In genomic region chr7:142693911-142694310, GRCh38 we compare ENCODE assay signal across 31 cellular contexts. TPM values are rescaled to one million over a fixed set of nuclear protein-coding genes. Genes with fewer than 3 reads are reported as not detected.
DNase-seq lines count a peak whose midpoint lies in the region; ATAC-seq, FAIRE-seq and TF ChIP-seq lines count a peak whose summit lies in the region.
"Had no signal": no experiment of that assay in that cellular context is flagged by ENCODE, and none has a peak within 500 bp of the region (broad histone marks: within the 10 kb centered on the region; RNA-seq: fewer than 3 reads in every experiment).

No MANE protein-coding gene starts in this region.

- H3K36me3 ChIP-seq in H1 (ENCODE audit: control insufficient read depth in 2 of 4, insufficient read depth in 4 of 4, low read length in 3 of 4) (no peaks in the 10 kb centered on the region), mesendoderm (ENCODE audit: control insufficient read depth, insufficient read depth, low read length) (no peaks in the 10 kb centered on the region), ovary (no peaks in the 10 kb centered on the region)
- H3K36me3 ChIP-seq: BE2C, BLaER1 had no signal

- H3K9me3 Mint-ChIP-seq in activated T-helper 17 cell treated with anti-CD3 and anti-CD28 coated beads, Interleukin-2, amount 50 U/mL, for 72 hours = no peaks in the 10 kb centered on the region
- H3K9me3 Mint-ChIP-seq: CD4-positive, alpha-beta memory T cell; CD4-positive, CD25-positive, alpha-beta regulatory T cell; CD8-positive, alpha-beta memory T cell had no signal

- CTCF ChIA-PET in H1 (lab: Charles Lee; ENCODE audit: partially characterized antibody) = interaction anchor here (0.7 to 2.7 kb wide), 4 partner anchors 11 to 90 kb away, joined by 3 to 8 read pairs (median 4); no protein-coding TSS in a partner anchor

- H3K4me1 ChIP-seq in H1 (replicated peaks in 1 of 4; ENCODE audit: control insufficient read depth in 3 of 4, insufficient read depth in 4 of 4, low read length in 3 of 4) (peaks cover 10 to 17% (median 15%) of the 10 kb centered on the region in 4 experiments; a peak in 6 of 7 replicates), mesendoderm (ENCODE audit: control insufficient read depth, low read depth, low read length) (peaks cover 7% of the 10 kb centered on the region), ovary (ENCODE audit: insufficient read depth) (no peaks in the 10 kb centered on the region)
- H3K4me1 ChIP-seq: BE2C, BLaER1 had no signal

- H3K4me2 ChIP-seq in H1 (ENCODE audit: insufficient read depth in 1 of 2, low read depth in 2 of 2, low read length in 2 of 2) = no peak overlapping the region
- H3K4me2 ChIP-seq in mesendoderm (ENCODE audit: low read length) = no peak overlapping the region
- H3K4me2 ChIP-seq: BLaER1 had no signal

- intact Hi-C loops in ovary (cut with DNase I) = no loop called here

- DNase-seq in H1 (ENCODE audit: low read depth in 1 of 2, low spot score in 2 of 2) = no peak
- DNase-seq in mesendoderm = no peak
- DNase-seq in ovary = no peak
- DNase-seq in HK-2 (ENCODE audit: unreplicated experiment) = no peak
- no peak for DNase-seq in GM19240 (ENCODE audit: insufficient read length, low spot score)
- DNase-seq: 8988T; ACHN; BE2C; C1 segment of cervical spinal cord; CD4-positive, alpha-beta memory T cell; CD4-positive, CD25-positive, alpha-beta regulatory T cell; CD8-positive, alpha-beta memory T cell; COR-L47; DMS 273 treated with DMSO at 0.1 percent for 48 hours; DMS153; DMS53; DMS79; DND-41; EL; GDM1 had no signal

- peak overlapping the region; percentile 33; the same call in 1 of the 2 replicates for H2BK12ac ChIP-seq in H1 (ENCODE audit: low read depth, low read length)

- H2BK15ac ChIP-seq in H1 (ENCODE audit: low read length) (no peak overlapping the region), mesendoderm (replicated peaks; ENCODE audit: low read depth) (no peak overlapping the region)

- ATAC-seq in activated T-helper 17 cell treated with anti-CD3 and anti-CD28 coated beads, Interleukin-2, amount 50 U/mL, for 72 hours (replicated peaks) = peak; percentile 34
- ATAC-seq: GM12878 had no signal

- H3K4me3 ChIP-seq in H1 (ENCODE audit: extremely low read depth in 1 of 4, insufficient read depth in 2 of 4, low read depth in 3 of 4, low read length in 4 of 4) = no peak overlapping the region
- H3K4me3 ChIP-seq in mesendoderm (ENCODE audit: low read length) = no peak overlapping the region
- no peak overlapping the region for H3K4me3 ChIP-seq in ovary
- H3K4me3 ChIP-seq: BLaER1, GM12878 had no signal

- no peaks in the 10 kb centered on the region for H3K27me3 Mint-ChIP-seq in activated T-helper 17 cell treated with anti-CD3 and anti-CD28 coated beads, Interleukin-2, amount 50 U/mL, for 72 hours
- H3K27me3 Mint-ChIP-seq: CD4-positive, alpha-beta memory T cell; CD4-positive, CD25-positive, alpha-beta regulatory T cell; CD8-positive, alpha-beta memory T cell had no signal

- no peak overlapping the region for H4K91ac ChIP-seq in H1 (replicated peaks; ENCODE audit: insufficient read length, low read length)

- no peak overlapping the region for H3K56ac ChIP-seq in H1 (replicated peaks; ENCODE audit: insufficient read length, low read depth, low read length)
- no peak overlapping the region for H3K56ac ChIP-seq in mesendoderm (ENCODE audit: low read length)

- H3K9me3 ChIP-seq in H1 (ENCODE audit: insufficient read depth in 2 of 2, low read depth in 1 of 2, low read length in 1 of 2) = peaks cover 0 to 6% of the 10 kb centered on the region in 2 experiments; a peak in 2 of 4 replicates
- no peaks in the 10 kb centered on the region for H3K9me3 ChIP-seq in ovary
- H3K9me3 ChIP-seq: BE2C, BLaER1 had no signal

- TF ChIP-seq CTCF in H1 (IDR thresholded peaks at IDR 0.05; ENCODE audit: control extremely low read depth in 1 of 3, insufficient read depth in 1 of 3, low read depth in 1 of 3, low read length in 3 of 3) (no peak), ovary (IDR thresholded peaks at IDR 0.05) (no peak)

- peaks cover 4% of the 10 kb centered on the region for H3K4me1 Mint-ChIP-seq in activated T-helper 17 cell treated with anti-CD3 and anti-CD28 coated beads, Interleukin-2, amount 50 U/mL, for 72 hours
- H3K4me1 Mint-ChIP-seq: CD14-positive monocyte had no signal

- H2AFZ ChIP-seq in H1 (ENCODE audit: low read length) = no peak overlapping the region

- H4K20me1 ChIP-seq in H1 (replicated peaks in 1 of 2; ENCODE audit: control insufficient read depth in 1 of 2, insufficient read depth in 2 of 2, low read length in 2 of 2) = no peaks in the 10 kb centered on the region
- H4K20me1 ChIP-seq: BLaER1 had no signal

- FAIRE-seq in H1 (lab: Jason Lieb, UNC) = no peak
- FAIRE-seq: A204.1, GM12878, GM12892, GM18507 had no signal

- H3K36me3 Mint-ChIP-seq in activated T-helper 17 cell treated with anti-CD3 and anti-CD28 coated beads, Interleukin-2, amount 50 U/mL, for 72 hours (ENCODE audit: low read depth) = no peaks in the 10 kb centered on the region
- H3K36me3 Mint-ChIP-seq: CD14-positive monocyte; CD4-positive, alpha-beta memory T cell; CD8-positive, alpha-beta memory T cell had no signal

- H2BK120ac ChIP-seq in H1 (replicated peaks; ENCODE audit: low read depth, low read length) (no peak overlapping the region), mesendoderm (ENCODE audit: low read depth, low read length) (no peak overlapping the region)

- H3K9ac ChIP-seq in H1 (replicated peaks in 1 of 4; ENCODE audit: extremely low read depth in 1 of 4, low read depth in 3 of 4, low read length in 3 of 4) (no peak overlapping the region), mesendoderm (ENCODE audit: low read length) (no peak overlapping the region)
- H3K9ac ChIP-seq: BLaER1 had no signal

- H3K27ac ChIP-seq in H1 (ENCODE audit: low read depth, low read length) = no peak overlapping the region
- H3K27ac ChIP-seq in mesendoderm (ENCODE audit: low read depth, low read length) = no peak overlapping the region
- H3K27ac ChIP-seq in ovary = no peak overlapping the region
- H3K27ac ChIP-seq: BLaER1 had no signal

- no peak overlapping the region for H4K8ac ChIP-seq in H1 (ENCODE audit: extremely low read depth, insufficient read depth, low read length)
- no peak overlapping the region for H4K8ac ChIP-seq in mesendoderm (ENCODE audit: low read depth, low read length)

- H3K27ac Mint-ChIP-seq in activated T-helper 17 cell treated with anti-CD3 and anti-CD28 coated beads, Interleukin-2, amount 50 U/mL, for 72 hours = no peak overlapping the region
- H3K27ac Mint-ChIP-seq: CD14-positive monocyte; CD4-positive, CD25-positive, alpha-beta regulatory T cell; CD8-positive, alpha-beta memory T cell had no signal

- H4K5ac ChIP-seq in H1 (ENCODE audit: insufficient read length, low read depth, low read length) (no peak overlapping the region), mesendoderm (ENCODE audit: low read length) (no peak overlapping the region)

- H2BK20ac ChIP-seq in H1 (ENCODE audit: low read length) = no peak overlapping the region; the same call in 1 of the 2 replicates

- no peak overlapping the region for H3K23ac ChIP-seq in H1 (ENCODE audit: insufficient read length)
- no peak overlapping the region for H3K23ac ChIP-seq in mesendoderm (ENCODE audit: low read length)

- H2AK5ac ChIP-seq in H1 (ENCODE audit: low read depth, low read length) (no peak overlapping the region), mesendoderm (ENCODE audit: low read length) (no peak overlapping the region)

- H3K18ac ChIP-seq in H1 (ENCODE audit: extremely low read depth, low read length) (no peak overlapping the region), mesendoderm (ENCODE audit: low read length) (peak overlapping the region; percentile 68)

- H3K79me2 ChIP-seq in H1 (ENCODE audit: control insufficient read depth in 1 of 2, insufficient read depth in 2 of 2, low read length in 2 of 2) (no peaks in the 10 kb centered on the region), mesendoderm (ENCODE audit: control insufficient read depth, insufficient read depth, low read length) (no peaks in the 10 kb centered on the region)

- no peak overlapping the region for H3K14ac ChIP-seq in H1 (ENCODE audit: insufficient read length)

- no peak overlapping the region for H3K4me3 Mint-ChIP-seq in activated T-helper 17 cell treated with anti-CD3 and anti-CD28 coated beads, Interleukin-2, amount 50 U/mL, for 72 hours
- H3K4me3 Mint-ChIP-seq: CD14-positive monocyte; CD4-positive, alpha-beta memory T cell; CD4-positive, CD25-positive, alpha-beta regulatory T cell; CD8-positive, alpha-beta memory T cell had no signal

- H3K27me3 ChIP-seq in H1 (replicated peaks in 1 of 4; ENCODE audit: control insufficient read depth in 3 of 4, extremely low read depth in 1 of 4, insufficient read depth in 3 of 4, low read length in 3 of 4) = no peaks in the 10 kb centered on the region
- no peaks in the 10 kb centered on the region for H3K27me3 ChIP-seq in mesendoderm (ENCODE audit: insufficient read depth, low read length, poor library complexity)
- no peaks in the 10 kb centered on the region for H3K27me3 ChIP-seq in ovary
- H3K27me3 ChIP-seq: BE2C, BLaER1 had no signal

- H2BK5ac ChIP-seq in H1 (ENCODE audit: low read depth, low read length) (no peak overlapping the region), mesendoderm (ENCODE audit: low read length) (no peak overlapping the region)

- POLR2A ChIA-PET in H1 (lab: Charles Lee; ENCODE audit: partially characterized antibody) = no interaction called here

- H3K79me1 ChIP-seq in H1 (ENCODE audit: low read depth, low read length) (no peaks in the 10 kb centered on the region), mesendoderm (ENCODE audit: low read length) (no peaks in the 10 kb centered on the region)

- H3K4ac ChIP-seq in H1 (replicated peaks; ENCODE audit: insufficient read length, low read depth, low read length) = no peak overlapping the region
- no peak overlapping the region for H3K4ac ChIP-seq in mesendoderm (ENCODE audit: low read depth, low read length)

- TF ChIP-seq POLR2A in H1 (IDR thresholded peaks at IDR 0.05; ENCODE audit: control extremely low read depth in 1 of 2, low read depth in 2 of 2, low read length in 2 of 2) (no peak), ovary (IDR thresholded peaks at IDR 0.05) (no peak)

- no peaks in the 10 kb centered on the region for H3K23me2 ChIP-seq in H1 (ENCODE audit: low read depth, low read length)

- no peak for TF ChIP-seq EP300 in H1 (IDR thresholded peaks at IDR 0.05; ENCODE audit: borderline replicate concordance in 1 of 2, low read depth in 2 of 2, low read length in 2 of 2)
- TF ChIP-seq EP300 in ovary (IDR thresholded peaks at IDR 0.05) = no peak

- TF ChIP-seq RAD21 in H1 (IDR thresholded peaks at IDR 0.05 in 1 of 2, conservative IDR thresholded peaks at IDR 0.05 in 1 of 2; ENCODE audit: low read depth in 2 of 2, low read length in 2 of 2) = no peak

RNA-seq across cellular contexts. Expression of gene PRSS1, which starts 55.4 kb away (rescaled TPM):
- total RNA-seq in activated T-helper 17 cell treated with anti-CD3 and anti-CD28 coated beads, Interleukin-2, amount 50 U/mL, for 72 hours = not detected
- not detected in 2 replicates for total RNA-seq in H1 (2021; fragmentation: NEBNext Ultra II Directional; extraction: Animal tissue kit (Norgen Biotek cat#: 25700))
- polyA plus RNA-seq in H1 (2011; rRNA removed) = 0.09 and 0.20 TPM in 2 replicates
- not detected for polyA plus RNA-seq in H1 (2011; cell fraction: cytosol; rRNA removed)
- polyA plus RNA-seq in H1 (2011; cell fraction: nucleus; rRNA removed) = not detected
- not detected in 4 replicates for polyA plus RNA-seq in H1 (2012, experiment 1 of 2)
- polyA plus RNA-seq in H1 (2012, experiment 2 of 2) = not detected
- polyA plus RNA-seq in H1 (2013, experiment 1 of 2) = not detected
- not detected for polyA plus RNA-seq in H1 (2013, experiment 2 of 2)
- polyA minus RNA-seq in H1 (2011; rRNA and poly(A)+ RNA removed) = not detected in 2 replicates
- not detected for polyA minus RNA-seq in H1 (2011; cell fraction: cytosol; rRNA and poly(A)+ RNA removed)
- not detected for polyA minus RNA-seq in H1 (2011; cell fraction: nucleus; rRNA and poly(A)+ RNA removed)
- polyA plus RNA-seq in mesendoderm (2013, experiment 1 of 2) = 1.1 TPM
- polyA plus RNA-seq in mesendoderm (2013, experiment 2 of 2) = 1.2 TPM
- total RNA-seq in ovary = 10 to 100 TPM in 2 of 7 donors, 1 to 10 TPM in 1, under 1 TPM in 1, not detected in 3; 0.82 to 35.0 (median 18.6) TPM
- polyA plus RNA-seq in ovary = under 1 TPM in 1 of 2 donors, not detected in 1; 0.15 TPM
- total RNA-seq: A673; CD4-positive, CD25-positive, alpha-beta regulatory T cell; CD8-positive, alpha-beta memory T cell; Daoy; G401 had no signal
- polyA plus RNA-seq: AG04450; CD14-positive monocyte; CD4-positive, alpha-beta memory T cell; CD8-positive, alpha-beta memory T cell; GM12878 had no signal
